Comparison of ENCODE assay signal across 2 cellular contexts in genomic region chr3:176561826-176562225, GRCh38.
TF ChIP-seq lines count a peak whose summit lies in the region.

No MANE protein-coding gene starts in this region.

TF ChIP-seq in IMR-90, 13 proteins besides CTCF, POLR2A, EP300 and RAD21 (continued from another document):
- TF ChIP-seq ELK1 (IDR thresholded peaks at IDR 0.05; ENCODE audit: borderline replicate concordance, low read depth, low read length): no peak

TF ChIP-seq in WTC11, 78 proteins besides CTCF, POLR2A, EP300 and RAD21 (continued from another document):
- TF ChIP-seq PRDM15 (CRISPR knock-in tag; IDR thresholded peaks at IDR 0.05) (no peak), ZBTB43 (CRISPR knock-in tag; IDR thresholded peaks at IDR 0.05) (no peak), GTF2I (CRISPR knock-in tag; conservative IDR thresholded peaks at IDR 0.05) (no peak), NFE2L1 (CRISPR knock-in tag; IDR thresholded peaks at IDR 0.05) (no peak), FOXJ3 (CRISPR knock-in tag; IDR thresholded peaks at IDR 0.05; ENCODE audit: borderline replicate concordance) (no peak), HMGA2 (CRISPR knock-in tag; IDR thresholded peaks at IDR 0.05) (no peak), USF2 (CRISPR knock-in tag; IDR thresholded peaks at IDR 0.05) (no peak), ZNF512 (CRISPR knock-in tag; IDR thresholded peaks at IDR 0.05; ENCODE audit: borderline replicate concordance) (no peak)
